9 cellular contexts compared by ENCODE assay signal in genomic region chr3:81242871-81243270, GRCh38.
DNase-seq lines count a peak whose midpoint lies in the region; TF ChIP-seq lines count a peak whose summit lies in the region.
"Had no signal": no experiment of that assay in that cellular context is flagged by ENCODE, and none has a peak within 500 bp of the region (broad histone marks: within the 10 kb centered on the region; RNA-seq: fewer than 3 reads in every experiment).

No MANE protein-coding gene starts in this region.

- peak; percentile 28 for DNase-seq in NCI-H510A treated with DMSO at 0.1 percent for 48 hours (lab: John Stamatoyannopoulos, UW)
- DNase-seq in NCI-H510A (lab: John Stamatoyannopoulos, UW) = no peak
- DNase-seq in M059J (ENCODE audit: low read depth) = peak; percentile 8
- DNase-seq in colonic mucosa = no peak
- peak; percentile 74 for DNase-seq in superior temporal gyrus (ENCODE audit: extremely low spot score)
- DNase-seq in neuronal stem cell (ENCODE audit: low spot score) = no peak
- no peak for DNase-seq in NCI-H146 (lab: John Stamatoyannopoulos, UW)
- DNase-seq in HPDE6-E6E7 (ENCODE audit: extremely low spot score) = no peak

- no peak overlapping the region for H2BK12ac ChIP-seq in neuronal stem cell (ENCODE audit: low read length)

- H3K4me2 ChIP-seq in neuronal stem cell (ENCODE audit: insufficient read depth, low read length, poor library complexity, severe bottlenecking) = no peak overlapping the region

- H3K4me3 ChIP-seq in colonic mucosa = no peak overlapping the region
- no peak overlapping the region for H3K4me3 ChIP-seq in neuronal stem cell (ENCODE audit: low read length in 2 of 2)
- H3K4me3 ChIP-seq: skin epidermis had no signal

- no peaks in the 10 kb centered on the region for H3K4me1 ChIP-seq in colonic mucosa
- H3K4me1 ChIP-seq in neuronal stem cell (ENCODE audit: control insufficient read depth in 2 of 2, insufficient read depth in 1 of 2, low read depth in 1 of 2, low read length in 2 of 2) = no peaks in the 10 kb centered on the region

- H3K9ac ChIP-seq in colonic mucosa (ENCODE audit: low read depth in 2 of 2, low read length in 2 of 2) (no peak overlapping the region), neuronal stem cell (ENCODE audit: low read depth, low read length, poor library complexity) (no peak overlapping the region)

- no peak overlapping the region for H2BK15ac ChIP-seq in neuronal stem cell (ENCODE audit: low read length)

- no peak overlapping the region for H2BK5ac ChIP-seq in neuronal stem cell (ENCODE audit: low read length)

- no peak overlapping the region for H4K8ac ChIP-seq in neuronal stem cell (ENCODE audit: low read depth, low read length)

- no peak overlapping the region for H2BK120ac ChIP-seq in neuronal stem cell (ENCODE audit: low read depth, low read length)

- no peak overlapping the region for H2AFZ ChIP-seq in neuronal stem cell (ENCODE audit: low read length)

- no peaks in the 10 kb centered on the region for H3K79me1 ChIP-seq in neuronal stem cell (ENCODE audit: low read depth, low read length)

- intact Hi-C loops in colonic mucosa (cut with DNase I) = no loop called here

- H3K9me3 ChIP-seq in colonic mucosa (no peaks in the 10 kb centered on the region), neuronal stem cell (replicated peaks in 1 of 2; ENCODE audit: control insufficient read depth in 2 of 2, insufficient read depth in 1 of 2, low read depth in 1 of 2, low read length in 2 of 2) (no peaks in the 10 kb centered on the region)

- no peak overlapping the region for H3K14ac ChIP-seq in neuronal stem cell (ENCODE audit: low read length)

- TF ChIP-seq CTCF in colonic mucosa (IDR thresholded peaks at IDR 0.05) = peak; percentile 40

- no CpG with 5 or more reads among the region's 1 CpG for WGBS in neuronal stem cell (ENCODE audit: extremely low coverage in 2 of 2, insufficient read length in 2 of 2, insufficient replicate concordance in 1 of 2), 2 donors

- H3K4ac ChIP-seq in neuronal stem cell (ENCODE audit: low read length) = no peak overlapping the region

- no peak overlapping the region for H3K18ac ChIP-seq in neuronal stem cell (ENCODE audit: low read length)

- H2AK5ac ChIP-seq in neuronal stem cell (ENCODE audit: low read depth, low read length) = no peak overlapping the region

- H3K27me3 ChIP-seq in colonic mucosa = no peaks in the 10 kb centered on the region
- H3K27me3 ChIP-seq in neuronal stem cell (ENCODE audit: control insufficient read depth in 3 of 3, insufficient read depth in 3 of 3, low read depth in 1 of 3, low read length in 3 of 3) = no peaks in the 10 kb centered on the region

- H3K23ac ChIP-seq in neuronal stem cell (ENCODE audit: low read depth, low read length, poor library complexity) = no peak overlapping the region

- H3K36me3 ChIP-seq in colonic mucosa (no peaks in the 10 kb centered on the region), neuronal stem cell (replicated peaks in 1 of 2; ENCODE audit: control insufficient read depth in 2 of 2, insufficient read depth in 2 of 2, low read length in 2 of 2) (no peaks in the 10 kb centered on the region)

- H4K91ac ChIP-seq in neuronal stem cell (ENCODE audit: low read depth, low read length, poor library complexity) = no peak overlapping the region

- no peak overlapping the region for H3K27ac ChIP-seq in colonic mucosa
- no peak overlapping the region for H3K27ac ChIP-seq in neuronal stem cell (replicated peaks; ENCODE audit: low read length)
- H3K27ac ChIP-seq: skin epidermis had no signal

Comparison
In these comparisons a context has a peak if more than half of its experiments do, and no peak if none do; other contexts are left out.
1. DNase-seq: peak in NCI-H510A treated with DMSO at 0.1 percent for 48 hours (single experiment), M059J (single experiment) and superior temporal gyrus (single experiment); none in NCI-H510A (single experiment), colonic mucosa (single experiment), neuronal stem cell (single experiment), NCI-H146 (single experiment) and HPDE6-E6E7 (single experiment).